38 cellular contexts compared by ENCODE assay signal in genomic region chrX:141947350-141947749, GRCh38. TPM values are rescaled to one million over a fixed set of nuclear protein-coding genes. Genes with fewer than 3 reads are reported as not detected.
"Had no signal": no experiment of that assay in that cellular context is flagged by ENCODE, and none has a peak within 500 bp of the region (broad histone marks: within the 10 kb centered on the region; RNA-seq: fewer than 3 reads in every experiment).

No MANE protein-coding gene starts in this region.

- H3K4me2 ChIP-seq: KMS-11 had no signal

- H3K9ac ChIP-seq: KMS-11 had no signal

- H3K9me3 ChIP-seq: MG63 had no signal

- DNase-seq: Karpas-422, Kasumi-1, MG63, MM.1S, MV-4-11, NCI-H1048, NCI-H1092, NCI-H1092 treated with DMSO at 0.1 percent for 48 hours, NCI-H1105, NCI-H1105 treated with DMSO at 0.1 percent for 48 hours, NCI-H1417, NCI-H1417 treated with DMSO at 0.1 percent for 48 hours, NCI-H1436, NCI-H1436 treated with DMSO at 0.1 percent for 48 hours, NCI-H146, NCI-H1694 treated with DMSO at 0.1 percent for 48 hours, NCI-H187, NCI-H187 treated with DMSO at 0.1 percent for 48 hours, NCI-H1930, NCI-H2029, NCI-H2029 treated with DMSO at 0.1 percent for 48 hours, NCI-H2081, NCI-H2081 treated with DMSO at 0.1 percent for 48 hours, NCI-H2107, NCI-H2171, NCI-H2171 treated with DMSO at 0.1 percent for 48 hours, NCI-H2227 treated with DMSO at 0.1 percent for 48 hours, NCI-H226, NCI-H345, NCI-H446, NCI-H446 treated with DMSO at 0.1 percent for 48 hours, NCI-H510A, NCI-H510A treated with DMSO at 0.1 percent for 48 hours, NCI-H524 had no signal

- H3K27ac ChIP-seq: KMS-11 had no signal

- H3K4me3 ChIP-seq: MG63 had no signal

- H3K36me3 ChIP-seq: MG63 had no signal

- H3K27me3 ChIP-seq: MG63 had no signal

RNA-seq across cellular contexts. Expression of gene MAGEC1, which starts 43.7 kb away (rescaled TPM):
- total RNA-seq: LHCN-M2, MCF 10A, NCI-H460 had no signal
